Comparison of ENCODE assay signal across 15 cellular contexts in genomic region chr6:99589907-99590493, GRCh38. TPM values are rescaled to one million over a fixed set of nuclear protein-coding genes. Genes with fewer than 3 reads are reported as not detected.
DNase-seq lines count a peak whose midpoint lies in the region; ATAC-seq and TF ChIP-seq lines count a peak whose summit lies in the region.
"Had no signal": no experiment of that assay in that cellular context is flagged by ENCODE, and none has a peak within 500 bp of the region (broad histone marks: within the 10 kb centered on the region; RNA-seq: fewer than 3 reads in every experiment).

No MANE protein-coding gene starts in this region.

- no peak overlapping the region for H2BK5ac ChIP-seq in IMR-90 (ENCODE audit: low read depth, low read length, poor library complexity, severe bottlenecking)

- no peaks in the 10 kb centered on the region for H3K36me3 Mint-ChIP-seq in T-helper 2 cell treated with Interferon-gamma antibody and Interleukin-4, amounts not matched to agents 5 μg/mL and 100 μg/mL, for 36 hours (ENCODE audit: low read depth)
- H3K36me3 Mint-ChIP-seq in activated naive CD8-positive, alpha-beta T cell treated with anti-CD3 and anti-CD28 coated beads for 36 hours, result no peaks in the 10 kb centered on the region
- no peaks in the 10 kb centered on the region for H3K36me3 Mint-ChIP-seq in naive thymus-derived CD8-positive, alpha-beta T cell

- ATAC-seq in IMR-90 (ENCODE audit: low read depth) (no peak), GM18498 (IDR thresholded peaks at IDR 0.05; ENCODE audit: unreplicated experiment) (no peak)
- ATAC-seq in naive thymus-derived CD8-positive, alpha-beta T cell, result no peak

- H3K9me3 Mint-ChIP-seq in T-helper 2 cell treated with Interferon-gamma antibody and Interleukin-4, amounts not matched to agents 5 μg/mL and 100 μg/mL, for 36 hours, result no peaks in the 10 kb centered on the region
- H3K9me3 Mint-ChIP-seq in activated naive CD8-positive, alpha-beta T cell treated with anti-CD3 and anti-CD28 coated beads for 36 hours, result peaks cover 1% of the 10 kb centered on the region
- peaks cover 0 to 9% (median 3%) of the 10 kb centered on the region in 9 donors for H3K9me3 Mint-ChIP-seq in naive thymus-derived CD8-positive, alpha-beta T cell

- H3K9ac ChIP-seq in IMR-90 (ENCODE audit: low read depth, low read length), result no peak overlapping the region

- H3K27me3 ChIP-seq in IMR-90 (ENCODE audit: control insufficient read depth, insufficient read depth, low read length) (peaks cover 71% of the 10 kb centered on the region), A673 (replicated peaks; ENCODE audit: insufficient read depth, low read depth, low read length, poor library complexity) (no peaks in the 10 kb centered on the region)
- H3K27me3 ChIP-seq: testis had no signal

- no peak overlapping the region for H2AFZ ChIP-seq in IMR-90 (replicated peaks; ENCODE audit: low read length, poor library complexity)

- no peak overlapping the region for H3K4ac ChIP-seq in IMR-90 (ENCODE audit: low read depth, low read length)

- CTCF ChIA-PET in IMR-90 (lab: Yijun Ruan, JAX), result interaction anchor here (1.3 kb wide), 1 partner anchor 11 kb away, joined by 4 read pairs; no protein-coding TSS in a partner anchor
- CTCF ChIA-PET in A673 (lab: Charles Lee), result interaction anchor here (1.3 kb wide), 1 partner anchor 233 kb away, joined by 4 read pairs; no protein-coding TSS in a partner anchor

- no peak overlapping the region for H4K8ac ChIP-seq in IMR-90 (ENCODE audit: low read depth in 2 of 2, low read length in 2 of 2)

- no peak for TF ChIP-seq POLR2A in IMR-90 (IDR thresholded peaks at IDR 0.05; ENCODE audit: low read depth, low read length)

- H3K79me1 ChIP-seq in IMR-90 (ENCODE audit: low read depth in 1 of 2, low read length in 2 of 2), result no peaks in the 10 kb centered on the region

- H3K27ac Mint-ChIP-seq in T-helper 2 cell treated with Interferon-gamma antibody and Interleukin-4, amounts not matched to agents 5 μg/mL and 100 μg/mL, for 36 hours, result no peak overlapping the region
- H3K27ac Mint-ChIP-seq in activated naive CD8-positive, alpha-beta T cell treated with anti-CD3 and anti-CD28 coated beads for 36 hours, result no peak overlapping the region
- no peak overlapping the region for H3K27ac Mint-ChIP-seq in naive thymus-derived CD8-positive, alpha-beta T cell

- no peak overlapping the region for H2BK120ac ChIP-seq in IMR-90 (ENCODE audit: low read depth, low read length)

- H3K4me2 ChIP-seq in IMR-90 (ENCODE audit: low read depth, low read length), result no peak overlapping the region

- peak overlapping the region; percentile 69 for H3K4me3 Mint-ChIP-seq in T-helper 2 cell treated with Interferon-gamma antibody and Interleukin-4, amounts not matched to agents 5 μg/mL and 100 μg/mL, for 36 hours
- peak overlapping the region; percentile 77 for H3K4me3 Mint-ChIP-seq in activated naive CD8-positive, alpha-beta T cell treated with anti-CD3 and anti-CD28 coated beads for 36 hours
- peak overlapping the region; percentile 38 to 92 (median 75) for H3K4me3 Mint-ChIP-seq in naive thymus-derived CD8-positive, alpha-beta T cell

- no peak overlapping the region for H2BK15ac ChIP-seq in IMR-90 (ENCODE audit: low read depth, low read length)

- DNase-seq in T-helper 2 cell treated with Interferon-gamma antibody and Interleukin-4, amounts not matched to agents 5 μg/mL and 100 μg/mL, for 36 hours (ENCODE audit: low spot score), result no peak
- DNase-seq in T-helper 2 cell, result no peak
- no peak for DNase-seq in IMR-90
- DNase-seq in activated naive CD8-positive, alpha-beta T cell treated with anti-CD3 and anti-CD28 coated beads for 36 hours, result no peak
- no peak for DNase-seq in naive thymus-derived CD8-positive, alpha-beta T cell
- DNase-seq in A673 (ENCODE audit: low spot score), result no peak
- DNase-seq in coronary artery (ENCODE audit: low spot score), result no peak
- DNase-seq: GDM1, OCI-M1, testis had no signal

- H3K4me1 ChIP-seq in IMR-90 (ENCODE audit: control insufficient read depth, insufficient read depth, low read length) (no peaks in the 10 kb centered on the region), A673 (ENCODE audit: insufficient read depth, low read length, poor library complexity, severe bottlenecking) (peaks cover 17% of the 10 kb centered on the region)

- H4K20me1 ChIP-seq in IMR-90 (ENCODE audit: insufficient read depth, low read length), result no peaks in the 10 kb centered on the region

- no peak overlapping the region for H3K27ac ChIP-seq in IMR-90 (ENCODE audit: insufficient read depth, low read length)
- H3K27ac ChIP-seq in A673 (ENCODE audit: low read depth, low read length, poor library complexity, severe bottlenecking), result no peak overlapping the region
- no peak overlapping the region for H3K27ac ChIP-seq in coronary artery
- H3K27ac ChIP-seq: right atrium auricular region, testis, WERI-Rb-1 had no signal

- WGBS in IMR-90 (ENCODE audit: extremely low coverage in 2 of 2, insufficient read length in 1 of 2), 2 experiments, result 50% methylated on average over 2 of the region's 10 CpGs; no CpG with 5 or more reads in 1 of the 2 experiments

- H3K4me3 ChIP-seq in IMR-90 (ENCODE audit: insufficient read depth, low read depth, low read length) (no peak overlapping the region), A673 (ENCODE audit: low read depth, low read length, poor library complexity, severe bottlenecking) (no peak overlapping the region), coronary artery (no peak overlapping the region)

- no peak overlapping the region for H4K91ac ChIP-seq in IMR-90 (ENCODE audit: insufficient read depth, low read depth, low read length)

- intact Hi-C loops in IMR-90 (cut with micrococcal nuclease), result loop anchor here (2.0 kb wide), 1 partner anchor 233 kb away; no protein-coding TSS in a partner anchor
- intact Hi-C loops in A673 (cut with micrococcal nuclease; ENCODE audit: unreplicated experiment), result loop anchor here (2.0 to 10.0 kb wide), 2 partner anchors 157 to 215 kb away; no protein-coding TSS in a partner anchor

- peak overlapping the region; percentile 60; the same call in 1 of the 2 replicates for H3K23ac ChIP-seq in IMR-90 (ENCODE audit: low read depth, low read length)

- no peak overlapping the region for H2BK20ac ChIP-seq in IMR-90 (ENCODE audit: low read depth, low read length)

- no peak overlapping the region for H3K18ac ChIP-seq in IMR-90 (ENCODE audit: low read depth, low read length)

- peaks cover 21% of the 10 kb centered on the region for H3K4me1 Mint-ChIP-seq in T-helper 2 cell treated with Interferon-gamma antibody and Interleukin-4, amounts not matched to agents 5 μg/mL and 100 μg/mL, for 36 hours (ENCODE audit: low read depth)
- H3K4me1 Mint-ChIP-seq in activated naive CD8-positive, alpha-beta T cell treated with anti-CD3 and anti-CD28 coated beads for 36 hours, result peaks cover 19% of the 10 kb centered on the region
- H3K4me1 Mint-ChIP-seq in naive thymus-derived CD8-positive, alpha-beta T cell, result peaks cover 5 to 28% (median 26%) of the 10 kb centered on the region in 4 donors

- TF ChIP-seq CTCF in IMR-90 (conservative IDR thresholded peaks at IDR 0.05; ENCODE audit: low read depth, low read length) (no peak), A673 (conservative IDR thresholded peaks at IDR 0.05; ENCODE audit: low read depth, low read length) (no peak), coronary artery (IDR thresholded peaks at IDR 0.05) (no peak)

- peaks cover 83% of the 10 kb centered on the region for H3K27me3 Mint-ChIP-seq in T-helper 2 cell treated with Interferon-gamma antibody and Interleukin-4, amounts not matched to agents 5 μg/mL and 100 μg/mL, for 36 hours (ENCODE audit: low read depth)
- peaks cover 83% of the 10 kb centered on the region for H3K27me3 Mint-ChIP-seq in activated naive CD8-positive, alpha-beta T cell treated with anti-CD3 and anti-CD28 coated beads for 36 hours
- H3K27me3 Mint-ChIP-seq in naive thymus-derived CD8-positive, alpha-beta T cell, result peaks cover 36 to 82% (median 64%) of the 10 kb centered on the region in 5 donors

- no peak overlapping the region for H4K5ac ChIP-seq in IMR-90 (ENCODE audit: low read depth, low read length)

- BruUV-seq in IMR-90 (replicated peaks; lab: Mats Ljungman, UMichigan), result no TSS peak
- BruUV-seq in A673 (replicated peaks; lab: Mats Ljungman, UMichigan), result no TSS peak

- H2AK9ac ChIP-seq in IMR-90 (replicated peaks; ENCODE audit: low read depth, low read length, poor library complexity), result no peak overlapping the region

- dilution Hi-C loops in IMR-90 (cut with HindIII; ENCODE audit: low sequenced_read_pairs, unreplicated experiment), result no loop called here

- TF ChIP-seq RAD21 in IMR-90 (IDR thresholded peaks at IDR 0.05; ENCODE audit: low read length), result no peak

- H3K9me3 ChIP-seq in IMR-90 (ENCODE audit: control insufficient read depth, insufficient read depth, low read length) (peaks cover 4% of the 10 kb centered on the region), A673 (ENCODE audit: low read depth, low read length, poor library complexity, severe bottlenecking) (no peaks in the 10 kb centered on the region)
- H3K9me3 ChIP-seq: testis had no signal

- no peak overlapping the region for H3K14ac ChIP-seq in IMR-90 (replicated peaks; ENCODE audit: low read depth, low read length)

- no peak overlapping the region for H3K56ac ChIP-seq in IMR-90 (ENCODE audit: extremely low read depth, insufficient read depth, low read length)

- POLR2A ChIA-PET in IMR-90 (lab: Charles Lee; ENCODE audit: unreplicated experiment), result no interaction called here
- POLR2A ChIA-PET in naive thymus-derived CD8-positive, alpha-beta T cell (lab: Charles Lee), result interaction anchor here (0.6 kb wide), 1 partner anchor 163 kb away, joined by 3 read pairs; no protein-coding TSS in a partner anchor
- POLR2A ChIA-PET in A673 (lab: Charles Lee; ENCODE audit: low non-redundant PET), result no interaction called here

- H3K9me1 ChIP-seq in IMR-90 (ENCODE audit: insufficient read depth, low read length), result no peaks in the 10 kb centered on the region; the same call in 1 of the 2 replicates

- H3K36me3 ChIP-seq in IMR-90 (ENCODE audit: control insufficient read depth, insufficient read depth, low read length), result no peaks in the 10 kb centered on the region
- H3K36me3 ChIP-seq in A673 (ENCODE audit: insufficient read depth, low read length, poor library complexity, severe bottlenecking), result no peaks in the 10 kb centered on the region
- H3K36me3 ChIP-seq: right atrium auricular region, WERI-Rb-1 had no signal

- in situ Hi-C loops in IMR-90 (cut with MboI; ENCODE audit: low sequenced_read_pairs), result loop anchor here (25.0 kb wide), 1 partner anchor 872 kb away; the partner anchor contains the start of gene SIM1

- no peak overlapping the region for H2AK5ac ChIP-seq in IMR-90 (ENCODE audit: low read depth, low read length)

RNA-seq across cellular contexts. Expression of gene PRDM13, which starts 16.6 kb away (rescaled TPM):
- total RNA-seq in IMR-90 (2012; rRNA removed) (not detected in 2 replicates), A673 (2021) (0.58 and 1.2 TPM in 2 replicates)
- polyA plus RNA-seq in IMR-90 (2012; rRNA removed), result not detected in 2 replicates
- not detected in 2 replicates for polyA plus RNA-seq in IMR-90 (2012; cell fraction: cytosol; rRNA removed)
- not detected in 2 replicates for polyA plus RNA-seq in IMR-90 (2012; cell fraction: nucleus; rRNA removed; ENCODE audit: low replicate concordance)
- under 1 TPM in 1 of 2 experiments, not detected in 1; 0.10 TPM for total RNA-seq in activated naive CD8-positive, alpha-beta T cell treated with anti-CD3 and anti-CD28 coated beads for 36 hours
- not detected for total RNA-seq in naive thymus-derived CD8-positive, alpha-beta T cell
- polyA plus RNA-seq in naive thymus-derived CD8-positive, alpha-beta T cell, result not detected
- total RNA-seq: A172, left lobe of liver, right atrium auricular region had no signal

RNA-seq across cellular contexts. Expression of gene CCNC, which starts 21.5 kb away (rescaled TPM):
- 95.7 and 127 TPM in 2 replicates for total RNA-seq in IMR-90 (2012; rRNA removed)
- polyA plus RNA-seq in IMR-90 (2012; rRNA removed), result 19.8 and 30.1 TPM in 2 replicates
- polyA plus RNA-seq in IMR-90 (2012; cell fraction: cytosol; rRNA removed), result 5.4 and 10.6 TPM in 2 replicates
- polyA plus RNA-seq in IMR-90 (2012; cell fraction: nucleus; rRNA removed; ENCODE audit: low replicate concordance), result 1.4 and 15.0 TPM in 2 replicates
- 10 to 100 TPM; 77.3 to 80.5 TPM for total RNA-seq in activated naive CD8-positive, alpha-beta T cell treated with anti-CD3 and anti-CD28 coated beads for 36 hours
- 10 to 100 TPM; 50.3 to 55.6 TPM for total RNA-seq in naive thymus-derived CD8-positive, alpha-beta T cell
- polyA plus RNA-seq in naive thymus-derived CD8-positive, alpha-beta T cell, result 10 to 100 TPM; 37.8 to 44.3 (median 39.3) TPM
- 90.2 and 99.1 TPM in 2 replicates for total RNA-seq in A673 (2021)
